Comparison of ENCODE assay signal across 26 cellular contexts in the genomic region with DNA sequence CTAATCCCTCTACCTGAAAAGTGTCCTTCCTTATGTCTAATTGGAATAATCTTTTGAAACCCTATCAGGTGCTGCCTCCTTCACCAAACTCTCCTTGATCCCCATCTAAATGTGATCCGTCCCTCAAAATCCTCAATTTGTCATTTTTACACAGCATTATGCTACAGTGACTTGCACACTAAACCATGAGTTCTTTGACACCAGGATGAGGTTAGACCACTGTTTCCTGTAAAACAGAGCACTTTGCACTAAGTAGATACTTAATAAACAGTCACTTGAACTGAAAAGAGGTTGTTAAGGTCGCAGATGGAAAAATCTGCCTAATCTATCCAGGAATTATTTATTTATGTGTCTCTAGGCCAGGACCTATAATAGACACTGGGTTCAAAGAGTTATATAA. TPM values are rescaled to one million over a fixed set of nuclear protein-coding genes. Genes with fewer than 3 reads are reported as not detected.
"Had no signal": no experiment of that assay in that cellular context is flagged by ENCODE, and none has a peak within 500 bp of the region (broad histone marks: within the 10 kb centered on the region; RNA-seq: fewer than 3 reads in every experiment).

No MANE protein-coding gene starts in this region.

- H3K36me3 Mint-ChIP-seq: activated naive CD4-positive, alpha-beta T cell treated with anti-CD3 and anti-CD28 coated beads, Interleukin-2, amount 10 ng/mL, durations not matched to agents 7 days and 5 days had no signal

- ATAC-seq: activated CD4-positive, alpha-beta T cell treated with anti-CD3 and anti-CD28 coated beads for 36 hours; esophagus mucosa had no signal

- FAIRE-seq: astrocyte, endothelial cell of umbilical vein had no signal

- H3K79me2 ChIP-seq: hepatocyte had no signal

- DNase-seq: activated B cell treated with CpG ODN at 0.5 μM for 24 hours; activated CD4-positive, alpha-beta T cell treated with anti-CD3 and anti-CD28 coated beads for 36 hours; activated effector memory CD4-positive, alpha-beta T cell treated with anti-CD3 and anti-CD28 coated beads, Interleukin-2, amount 50 U/mL, for 16 hours; activated naive CD4-positive, alpha-beta T cell treated with anti-CD3 and anti-CD28 coated beads, Interleukin-2, amount 10 ng/mL, durations not matched to agents 7 days and 5 days; activated T-cell treated with anti-CD3 and anti-CD28 coated beads, Interleukin-2, amount 50 U/mL, for 72 hours; adrenal gland; central memory CD4-positive, alpha-beta T cell; dermis blood vessel endothelial cell; effector CD8-positive, alpha-beta T cell; foreskin melanocyte; left ventricle myocardium inferior; ovary; stimulated activated CD4-positive, alpha-beta T cell treated with anti-CD3 and anti-CD28 coated beads, Interleukin-4, amount 100 ng/mL, for 24 hours; tibial artery had no signal

- H3K9me3 Mint-ChIP-seq: activated B cell treated with CpG ODN at 0.5 μM for 24 hours; activated naive CD4-positive, alpha-beta T cell treated with anti-CD3 and anti-CD28 coated beads, Interleukin-2, amount 10 ng/mL, durations not matched to agents 7 days and 5 days; activated T-cell treated with anti-CD3 and anti-CD28 coated beads, Interleukin-2, amount 50 U/mL, for 72 hours; nephron; stimulated activated naive CD8-positive, alpha-beta T cell treated with anti-CD3 and anti-CD28 coated beads, Interleukin-15, Interleukin-2, amounts not matched to agents 100 ng/mL and 50 ng/mL, for 24 hours had no signal

- H3K4me3 Mint-ChIP-seq: activated B cell treated with CpG ODN at 0.5 μM for 24 hours; activated CD4-positive, alpha-beta T cell treated with anti-CD3 and anti-CD28 coated beads for 36 hours; activated naive CD4-positive, alpha-beta T cell treated with anti-CD3 and anti-CD28 coated beads, Interleukin-2, amount 10 ng/mL, durations not matched to agents 7 days and 5 days; activated T-cell treated with anti-CD3 and anti-CD28 coated beads, Interleukin-2, amount 50 U/mL, for 72 hours; nephron; stimulated activated naive CD8-positive, alpha-beta T cell treated with anti-CD3 and anti-CD28 coated beads, Interleukin-15, Interleukin-2, amounts not matched to agents 100 ng/mL and 50 ng/mL, for 24 hours had no signal

- H3K4me3 ChIP-seq: adrenal gland, hepatocyte, left ventricle myocardium inferior, ovary, prostate gland, tibial artery had no signal

- H3K36me3 ChIP-seq: adrenal gland, left ventricle myocardium inferior, neutrophil, ovary, prostate gland, tibial artery had no signal

- H3K27ac Mint-ChIP-seq: activated B cell treated with CpG ODN at 0.5 μM for 24 hours; activated CD4-positive, alpha-beta T cell treated with anti-CD3 and anti-CD28 coated beads for 36 hours; activated naive CD4-positive, alpha-beta T cell treated with anti-CD3 and anti-CD28 coated beads, Interleukin-2, amount 10 ng/mL, durations not matched to agents 7 days and 5 days; activated T-cell treated with anti-CD3 and anti-CD28 coated beads, Interleukin-2, amount 50 U/mL, for 72 hours; nephron; stimulated activated naive CD8-positive, alpha-beta T cell treated with anti-CD3 and anti-CD28 coated beads, Interleukin-15, Interleukin-2, amounts not matched to agents 100 ng/mL and 50 ng/mL, for 24 hours had no signal

- H2AFZ ChIP-seq: hepatocyte had no signal

- H3K4me1 Mint-ChIP-seq: activated B cell treated with CpG ODN at 0.5 μM for 24 hours, nephron had no signal

- H3K4me2 ChIP-seq: hepatocyte had no signal

- H3K27ac ChIP-seq: adrenal gland, hepatocyte, left ventricle myocardium inferior, neutrophil, ovary, prostate gland, tibial artery had no signal

- H3K4me1 ChIP-seq: adrenal gland, left ventricle myocardium inferior, prostate gland, tibial artery had no signal

- H3K27me3 ChIP-seq: adrenal gland, hepatocyte, neutrophil, ovary, tibial artery had no signal

- H3K9me3 ChIP-seq: adrenal gland, left ventricle myocardium inferior, neutrophil, ovary, prostate gland, tibial artery had no signal

RNA-seq across cellular contexts. Expression of a gene that starts 44.2 kb away (rescaled TPM):
- total RNA-seq: activated B cell treated with CpG ODN at 0.5 μM for 24 hours; activated CD4-positive, alpha-beta T cell treated with anti-CD3 and anti-CD28 coated beads for 36 hours; activated CD8-positive, alpha-beta memory T cell treated with anti-CD3 and anti-CD28 coated beads for 36 hours; activated T-cell treated with anti-CD3 and anti-CD28 coated beads, Interleukin-2, amount 50 U/mL, for 72 hours; adrenal gland; astrocyte; dermis blood vessel endothelial cell; endothelial cell of umbilical vein; esophagus mucosa; hepatocyte; left ventricle myocardium inferior; lung microvascular endothelial cell; ovary; prostate gland; T-helper 1 cell treated with Interleukin-12 subunit alpha and Interleukin-12 subunit beta and Interleukin-4 antibody, amounts not matched to agents 30 ng/mL and 1 ng/mL, for 36 hours; ureter had no signal
- polyA plus RNA-seq: adrenal gland, endothelial cell of umbilical vein had no signal
